In the genomic region with DNA sequence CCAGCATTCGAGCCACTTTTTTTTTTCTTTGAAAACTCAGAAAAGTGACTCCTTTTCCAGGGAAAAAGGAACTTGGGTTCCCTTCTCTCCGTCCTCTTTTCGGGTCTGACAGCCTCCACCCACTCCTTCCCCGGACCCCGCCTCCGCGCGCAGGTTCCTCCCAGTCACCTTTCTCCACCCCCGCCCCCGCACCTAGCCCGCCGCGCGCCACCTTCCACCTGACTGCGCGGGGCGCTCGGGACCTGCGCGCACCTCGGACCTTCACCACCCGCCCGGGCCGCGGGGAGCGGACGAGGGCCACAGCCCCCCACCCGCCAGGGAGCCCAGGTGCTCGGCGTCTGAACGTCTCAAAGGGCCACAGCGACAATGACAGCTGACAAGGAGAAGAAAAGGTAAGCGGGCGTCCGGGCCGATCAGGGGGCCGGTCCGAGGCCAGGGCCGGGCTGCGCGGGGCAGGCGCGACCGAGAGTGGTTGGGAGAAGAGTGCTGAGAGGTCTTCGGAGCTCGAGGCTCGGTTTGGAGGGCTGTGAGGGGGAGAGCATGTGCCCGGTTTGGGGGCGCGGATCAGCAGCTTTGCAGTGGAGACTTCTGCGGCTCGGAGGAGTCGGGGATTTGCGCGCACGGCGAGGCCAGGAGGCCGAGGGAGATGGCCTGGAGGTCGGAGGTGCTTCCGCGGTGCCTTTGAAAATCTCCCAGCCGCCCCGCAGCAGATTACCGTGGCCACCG, we compare ENCODE assay signal across 1 cellular context.
TF ChIP-seq lines count a peak whose summit lies in the region.

No MANE protein-coding gene starts in this region.

TF ChIP-seq in HepG2, 621 proteins besides CTCF, POLR2A, EP300 and RAD21 (continued from another document and continues in another):
- TF ChIP-seq, protein P1, sequence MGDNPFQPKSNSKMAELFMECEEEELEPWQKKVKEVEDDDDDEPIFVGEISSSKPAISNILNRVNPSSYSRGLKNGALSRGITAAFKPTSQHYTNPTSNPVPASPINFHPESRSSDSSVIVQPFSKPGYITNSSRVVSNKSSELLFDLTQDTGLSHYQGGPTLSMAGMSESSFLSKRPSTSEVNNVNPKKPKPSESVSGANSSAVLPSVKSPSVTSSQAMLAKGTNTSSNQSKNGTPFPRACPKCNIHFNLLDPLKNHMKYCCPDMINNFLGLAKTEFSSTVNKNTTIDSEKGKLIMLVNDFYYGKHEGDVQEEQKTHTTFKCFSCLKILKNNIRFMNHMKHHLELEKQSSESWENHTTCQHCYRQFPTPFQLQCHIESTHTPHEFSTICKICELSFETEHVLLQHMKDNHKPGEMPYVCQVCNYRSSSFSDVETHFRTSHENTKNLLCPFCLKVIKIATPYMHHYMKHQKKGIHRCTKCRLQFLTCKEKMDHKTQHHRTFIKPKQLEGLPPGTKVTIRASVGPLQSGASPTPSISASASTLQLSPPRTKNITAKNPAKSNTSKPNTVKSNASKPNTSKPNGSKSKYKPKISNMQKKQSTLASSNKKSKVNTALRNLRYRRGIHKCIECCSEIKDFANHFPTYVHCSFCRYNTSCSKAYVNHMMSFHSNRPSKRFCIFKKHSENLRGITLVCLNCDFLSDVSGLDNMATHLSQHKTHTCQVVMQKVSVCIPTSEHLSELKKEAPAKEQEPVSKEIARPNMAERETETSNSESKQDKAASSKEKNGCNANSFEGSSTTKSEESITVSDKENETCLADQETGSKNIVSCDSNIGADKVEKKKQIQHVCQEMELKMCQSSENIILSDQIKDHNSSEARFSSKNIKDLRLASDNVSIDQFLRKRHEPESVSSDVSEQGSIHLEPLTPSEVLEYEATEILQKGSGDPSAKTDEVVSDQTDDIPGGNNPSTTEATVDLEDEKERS (CRISPR knock-in tag; IDR thresholded peaks at IDR 0.05), result no peak
- TF ChIP-seq SP140L (CRISPR knock-in tag; IDR thresholded peaks at IDR 0.05; ENCODE audit: borderline replicate concordance), result peak; percentile 17; the same call in 1 of the 2 replicates
- TF ChIP-seq, protein P2, sequence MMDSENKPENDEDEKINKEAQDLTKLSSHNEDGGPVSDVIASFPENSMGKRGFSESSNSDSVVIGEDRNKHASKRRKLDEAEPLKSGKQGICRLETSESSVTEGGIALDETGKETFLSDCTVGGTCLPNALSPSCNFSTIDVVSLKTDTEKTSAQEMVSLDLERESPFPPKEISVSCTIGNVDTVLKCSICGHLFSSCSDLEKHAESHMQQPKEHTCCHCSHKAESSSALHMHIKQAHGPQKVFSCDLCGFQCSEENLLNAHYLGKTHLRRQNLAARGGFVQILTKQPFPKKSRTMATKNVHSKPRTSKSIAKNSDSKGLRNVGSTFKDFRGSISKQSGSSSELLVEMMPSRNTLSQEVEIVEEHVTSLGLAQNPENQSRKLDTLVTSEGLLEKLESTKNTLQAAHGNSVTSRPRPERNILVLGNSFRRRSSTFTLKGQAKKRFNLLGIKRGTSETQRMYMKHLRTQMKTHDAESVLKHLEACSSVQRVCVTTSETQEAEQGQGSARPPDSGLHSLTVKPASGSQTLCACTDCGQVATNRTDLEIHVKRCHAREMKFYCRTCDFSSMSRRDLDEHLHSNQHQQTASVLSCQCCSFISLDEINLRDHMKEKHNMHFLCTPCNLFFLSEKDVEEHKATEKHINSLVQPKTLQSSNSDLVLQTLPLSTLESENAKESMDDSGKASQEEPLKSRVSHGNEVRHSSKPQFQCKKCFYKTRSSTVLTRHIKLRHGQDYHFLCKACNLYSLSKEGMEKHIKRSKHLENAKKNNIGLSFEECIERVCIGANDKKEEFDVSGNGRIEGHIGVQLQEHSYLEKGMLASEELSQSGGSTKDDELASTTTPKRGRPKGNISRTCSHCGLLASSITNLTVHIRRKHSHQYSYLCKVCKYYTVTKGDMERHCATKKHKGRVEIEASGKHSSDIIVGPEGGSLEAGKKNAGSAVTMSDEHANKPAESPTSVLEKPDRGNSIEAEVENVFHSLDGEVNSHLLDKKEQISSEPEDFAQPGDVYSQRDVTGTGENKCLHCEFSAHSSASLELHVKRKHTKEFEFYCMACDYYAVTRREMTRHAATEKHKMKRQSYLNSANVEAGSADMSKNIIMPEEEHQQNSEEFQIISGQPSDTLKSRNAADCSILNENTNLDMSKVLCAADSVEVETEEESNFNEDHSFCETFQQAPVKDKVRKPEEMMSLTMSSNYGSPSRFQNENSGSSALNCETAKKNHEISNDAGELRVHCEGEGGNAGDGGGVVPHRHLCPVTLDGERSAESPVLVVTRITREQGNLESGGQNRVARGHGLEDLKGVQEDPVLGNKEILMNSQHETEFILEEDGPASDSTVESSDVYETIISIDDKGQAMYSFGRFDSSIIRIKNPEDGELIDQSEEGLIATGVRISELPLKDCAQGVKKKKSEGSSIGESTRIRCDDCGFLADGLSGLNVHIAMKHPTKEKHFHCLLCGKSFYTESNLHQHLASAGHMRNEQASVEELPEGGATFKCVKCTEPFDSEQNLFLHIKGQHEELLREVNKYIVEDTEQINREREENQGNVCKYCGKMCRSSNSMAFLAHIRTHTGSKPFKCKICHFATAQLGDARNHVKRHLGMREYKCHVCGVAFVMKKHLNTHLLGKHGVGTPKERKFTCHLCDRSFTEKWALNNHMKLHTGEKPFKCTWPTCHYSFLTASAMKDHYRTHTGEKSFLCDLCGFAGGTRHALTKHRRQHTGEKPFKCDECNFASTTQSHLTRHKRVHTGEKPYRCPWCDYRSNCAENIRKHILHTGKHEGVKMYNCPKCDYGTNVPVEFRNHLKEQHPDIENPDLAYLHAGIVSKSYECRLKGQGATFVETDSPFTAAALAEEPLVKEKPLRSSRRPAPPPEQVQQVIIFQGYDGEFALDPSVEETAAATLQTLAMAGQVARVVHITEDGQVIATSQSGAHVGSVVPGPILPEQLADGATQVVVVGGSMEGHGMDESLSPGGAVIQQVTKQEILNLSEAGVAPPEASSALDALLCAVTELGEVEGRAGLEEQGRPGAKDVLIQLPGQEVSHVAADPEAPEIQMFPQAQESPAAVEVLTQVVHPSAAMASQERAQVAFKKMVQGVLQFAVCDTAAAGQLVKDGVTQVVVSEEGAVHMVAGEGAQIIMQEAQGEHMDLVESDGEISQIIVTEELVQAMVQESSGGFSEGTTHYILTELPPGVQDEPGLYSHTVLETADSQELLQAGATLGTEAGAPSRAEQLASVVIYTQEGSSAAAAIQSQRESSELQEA (CRISPR knock-in tag; IDR thresholded peaks at IDR 0.05; ENCODE audit: not compliant biosample characterization), result peak; percentile 85
- TF ChIP-seq CREM (IDR thresholded peaks at IDR 0.05), result no peak
- TF ChIP-seq CREM (CRISPR knock-in tag; IDR thresholded peaks at IDR 0.05), result no peak
- TF ChIP-seq ZNF563 (CRISPR knock-in tag; IDR thresholded peaks at IDR 0.05), result peak; percentile 76; the same call in 1 of the 2 replicates
- peak; percentile 84; the same call in 1 of the 2 replicates for TF ChIP-seq ARNTL (CRISPR knock-in tag; IDR thresholded peaks at IDR 0.05)
- no peak for TF ChIP-seq TOPORS (CRISPR knock-in tag; IDR thresholded peaks at IDR 0.05)
- TF ChIP-seq, protein P3, sequence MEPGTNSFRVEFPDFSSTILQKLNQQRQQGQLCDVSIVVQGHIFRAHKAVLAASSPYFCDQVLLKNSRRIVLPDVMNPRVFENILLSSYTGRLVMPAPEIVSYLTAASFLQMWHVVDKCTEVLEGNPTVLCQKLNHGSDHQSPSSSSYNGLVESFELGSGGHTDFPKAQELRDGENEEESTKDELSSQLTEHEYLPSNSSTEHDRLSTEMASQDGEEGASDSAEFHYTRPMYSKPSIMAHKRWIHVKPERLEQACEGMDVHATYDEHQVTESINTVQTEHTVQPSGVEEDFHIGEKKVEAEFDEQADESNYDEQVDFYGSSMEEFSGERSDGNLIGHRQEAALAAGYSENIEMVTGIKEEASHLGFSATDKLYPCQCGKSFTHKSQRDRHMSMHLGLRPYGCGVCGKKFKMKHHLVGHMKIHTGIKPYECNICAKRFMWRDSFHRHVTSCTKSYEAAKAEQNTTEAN (CRISPR knock-in tag; conservative IDR thresholded peaks at IDR 0.05), result peak; percentile 43; the same call in 1 of the 2 replicates
- TF ChIP-seq BHLHE40 (IDR thresholded peaks at IDR 0.05; ENCODE audit: low read length), result no peak; the same call in 1 of the 2 replicates
- TF ChIP-seq ZNF768 (CRISPR knock-in tag; IDR thresholded peaks at IDR 0.05), result peak; percentile 51
- TF ChIP-seq PHB2 (IDR thresholded peaks at IDR 0.05; ENCODE audit: partially characterized antibody), result no peak
- TF ChIP-seq ZNF839 (CRISPR knock-in tag; IDR thresholded peaks at IDR 0.05; ENCODE audit: borderline replicate concordance), result peak; percentile 61; the same call in 1 of the 2 replicates
- TF ChIP-seq ZNF296 (CRISPR knock-in tag; conservative IDR thresholded peaks at IDR 0.05), result no peak
- no peak for TF ChIP-seq ZNF260 (CRISPR knock-in tag; IDR thresholded peaks at IDR 0.05; ENCODE audit: borderline replicate concordance, low read depth)
- TF ChIP-seq ZNF556 (CRISPR knock-in tag; IDR thresholded peaks at IDR 0.05; ENCODE audit: borderline replicate concordance), result no peak
- TF ChIP-seq NFE2 (CRISPR knock-in tag; IDR thresholded peaks at IDR 0.05), result no peak
- peak; percentile 85 for TF ChIP-seq TGIF2 (CRISPR knock-in tag; IDR thresholded peaks at IDR 0.05)
- TF ChIP-seq FIP1L1 (IDR thresholded peaks at IDR 0.05; ENCODE audit: borderline replicate concordance, insufficient read depth, low read depth, low read length), result no peak
- TF ChIP-seq, protein P4, sequence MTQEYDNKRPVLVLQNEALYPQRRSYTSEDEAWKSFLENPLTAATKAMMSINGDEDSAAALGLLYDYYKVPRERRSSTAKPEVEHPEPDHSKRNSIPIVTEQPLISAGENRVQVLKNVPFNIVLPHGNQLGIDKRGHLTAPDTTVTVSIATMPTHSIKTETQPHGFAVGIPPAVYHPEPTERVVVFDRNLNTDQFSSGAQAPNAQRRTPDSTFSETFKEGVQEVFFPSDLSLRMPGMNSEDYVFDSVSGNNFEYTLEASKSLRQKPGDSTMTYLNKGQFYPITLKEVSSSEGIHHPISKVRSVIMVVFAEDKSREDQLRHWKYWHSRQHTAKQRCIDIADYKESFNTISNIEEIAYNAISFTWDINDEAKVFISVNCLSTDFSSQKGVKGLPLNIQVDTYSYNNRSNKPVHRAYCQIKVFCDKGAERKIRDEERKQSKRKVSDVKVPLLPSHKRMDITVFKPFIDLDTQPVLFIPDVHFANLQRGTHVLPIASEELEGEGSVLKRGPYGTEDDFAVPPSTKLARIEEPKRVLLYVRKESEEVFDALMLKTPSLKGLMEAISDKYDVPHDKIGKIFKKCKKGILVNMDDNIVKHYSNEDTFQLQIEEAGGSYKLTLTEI (CRISPR knock-in tag; conservative IDR thresholded peaks at IDR 0.05), result no peak
- no peak for TF ChIP-seq ZNF10 (CRISPR knock-in tag; IDR thresholded peaks at IDR 0.05; ENCODE audit: borderline replicate concordance, low read depth)
- TF ChIP-seq DNMT1 (CRISPR knock-in tag; IDR thresholded peaks at IDR 0.05), result 0 out of 2 replicates have a peak, but pooled peaks have one; percentile 85
- peak; percentile 52; the same call in 1 of the 3 replicates for TF ChIP-seq MXI1 (IDR thresholded peaks at IDR 0.05; ENCODE audit: borderline replicate concordance, low read depth, low read length)
- TF ChIP-seq TAF1 (CRISPR knock-in tag; IDR thresholded peaks at IDR 0.05), result no peak; the same call in 1 of the 2 replicates
- TF ChIP-seq ZNF446 (CRISPR knock-in tag; IDR thresholded peaks at IDR 0.05), result peak; percentile 76
- TF ChIP-seq ZNF850 (CRISPR knock-in tag; conservative IDR thresholded peaks at IDR 0.05), result no peak; the same call in 1 of the 2 replicates
- no peak for TF ChIP-seq TBL1XR1 (IDR thresholded peaks at IDR 0.05; ENCODE audit: borderline replicate concordance, low read length, partially characterized antibody)
- TF ChIP-seq, protein P5, sequence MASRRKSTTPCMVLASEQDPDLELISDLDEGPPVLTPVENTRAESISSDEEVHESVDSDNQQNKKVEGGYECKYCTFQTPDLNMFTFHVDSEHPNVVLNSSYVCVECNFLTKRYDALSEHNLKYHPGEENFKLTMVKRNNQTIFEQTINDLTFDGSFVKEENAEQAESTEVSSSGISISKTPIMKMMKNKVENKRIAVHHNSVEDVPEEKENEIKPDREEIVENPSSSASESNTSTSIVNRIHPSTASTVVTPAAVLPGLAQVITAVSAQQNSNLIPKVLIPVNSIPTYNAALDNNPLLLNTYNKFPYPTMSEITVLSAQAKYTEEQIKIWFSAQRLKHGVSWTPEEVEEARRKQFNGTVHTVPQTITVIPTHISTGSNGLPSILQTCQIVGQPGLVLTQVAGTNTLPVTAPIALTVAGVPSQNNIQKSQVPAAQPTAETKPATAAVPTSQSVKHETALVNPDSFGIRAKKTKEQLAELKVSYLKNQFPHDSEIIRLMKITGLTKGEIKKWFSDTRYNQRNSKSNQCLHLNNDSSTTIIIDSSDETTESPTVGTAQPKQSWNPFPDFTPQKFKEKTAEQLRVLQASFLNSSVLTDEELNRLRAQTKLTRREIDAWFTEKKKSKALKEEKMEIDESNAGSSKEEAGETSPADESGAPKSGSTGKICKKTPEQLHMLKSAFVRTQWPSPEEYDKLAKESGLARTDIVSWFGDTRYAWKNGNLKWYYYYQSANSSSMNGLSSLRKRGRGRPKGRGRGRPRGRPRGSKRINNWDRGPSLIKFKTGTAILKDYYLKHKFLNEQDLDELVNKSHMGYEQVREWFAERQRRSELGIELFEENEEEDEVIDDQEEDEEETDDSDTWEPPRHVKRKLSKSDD (CRISPR knock-in tag; IDR thresholded peaks at IDR 0.05; ENCODE audit: low read depth), result peak; percentile 62; the same call in 1 of the 2 replicates
- no peak for TF ChIP-seq SUZ12 (IDR thresholded peaks at IDR 0.05; ENCODE audit: low read depth, low read length)
- TF ChIP-seq ZNF530 (CRISPR knock-in tag; IDR thresholded peaks at IDR 0.05; ENCODE audit: low read depth), result no peak
- TF ChIP-seq, protein P6, sequence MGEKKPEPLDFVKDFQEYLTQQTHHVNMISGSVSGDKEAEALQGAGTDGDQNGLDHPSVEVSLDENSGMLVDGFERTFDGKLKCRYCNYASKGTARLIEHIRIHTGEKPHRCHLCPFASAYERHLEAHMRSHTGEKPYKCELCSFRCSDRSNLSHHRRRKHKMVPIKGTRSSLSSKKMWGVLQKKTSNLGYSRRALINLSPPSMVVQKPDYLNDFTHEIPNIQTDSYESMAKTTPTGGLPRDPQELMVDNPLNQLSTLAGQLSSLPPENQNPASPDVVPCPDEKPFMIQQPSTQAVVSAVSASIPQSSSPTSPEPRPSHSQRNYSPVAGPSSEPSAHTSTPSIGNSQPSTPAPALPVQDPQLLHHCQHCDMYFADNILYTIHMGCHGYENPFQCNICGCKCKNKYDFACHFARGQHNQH (CRISPR knock-in tag; IDR thresholded peaks at IDR 0.05), result peak; percentile 49
- TF ChIP-seq KDM3A (CRISPR knock-in tag; IDR thresholded peaks at IDR 0.05; ENCODE audit: low read depth), result no peak
- peak; percentile 76 for TF ChIP-seq ZFP36L1 (CRISPR knock-in tag; IDR thresholded peaks at IDR 0.05)
- TF ChIP-seq, protein P7, sequence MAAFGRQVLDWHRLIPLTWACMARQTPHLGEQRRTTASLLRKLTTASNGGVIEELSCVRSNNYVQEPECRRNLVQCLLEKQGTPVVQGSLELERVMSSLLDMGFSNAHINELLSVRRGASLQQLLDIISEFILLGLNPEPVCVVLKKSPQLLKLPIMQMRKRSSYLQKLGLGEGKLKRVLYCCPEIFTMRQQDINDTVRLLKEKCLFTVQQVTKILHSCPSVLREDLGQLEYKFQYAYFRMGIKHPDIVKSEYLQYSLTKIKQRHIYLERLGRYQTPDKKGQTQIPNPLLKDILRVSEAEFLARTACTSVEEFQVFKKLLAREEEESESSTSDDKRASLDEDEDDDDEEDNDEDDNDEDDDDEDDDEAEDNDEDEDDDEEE (CRISPR knock-in tag; IDR thresholded peaks at IDR 0.05), result peak; percentile 73; the same call in 1 of the 2 replicates
- TF ChIP-seq, protein P8, sequence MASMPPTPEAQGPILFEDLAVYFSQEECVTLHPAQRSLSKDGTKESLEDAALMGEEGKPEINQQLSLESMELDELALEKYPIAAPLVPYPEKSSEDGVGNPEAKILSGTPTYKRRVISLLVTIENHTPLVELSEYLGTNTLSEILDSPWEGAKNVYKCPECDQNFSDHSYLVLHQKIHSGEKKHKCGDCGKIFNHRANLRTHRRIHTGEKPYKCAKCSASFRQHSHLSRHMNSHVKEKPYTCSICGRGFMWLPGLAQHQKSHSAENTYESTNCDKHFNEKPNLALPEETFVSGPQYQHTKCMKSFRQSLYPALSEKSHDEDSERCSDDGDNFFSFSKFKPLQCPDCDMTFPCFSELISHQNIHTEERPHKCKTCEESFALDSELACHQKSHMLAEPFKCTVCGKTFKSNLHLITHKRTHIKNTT (CRISPR knock-in tag; IDR thresholded peaks at IDR 0.05), result no peak
